Comparison of ENCODE assay signal across 7 cellular contexts in genomic region chr7:22885824-22886255, GRCh38.
DNase-seq lines count a peak whose midpoint lies in the region; ATAC-seq lines count a peak whose summit lies in the region.

No MANE protein-coding gene starts in this region.

- DNase-seq in NCI-H748 (lab: John Stamatoyannopoulos, UW; ENCODE audit: unreplicated experiment) = peak; percentile 94
- peak; percentile 14 for DNase-seq in activated T-cell treated with anti-CD3 and anti-CD28 coated beads, Interleukin-2, amount 50 U/mL, for 4 hours
- DNase-seq in stimulated activated CD4-positive, alpha-beta T cell treated with anti-CD3 and anti-CD28 coated beads, Interleukin-1b, Interleukin-23, amount 100 ng/mL, for 48 hours = peak; percentile 82
- no peak for DNase-seq in HAP-1 (ENCODE audit: low spot score in 2 of 2)
- no peak for DNase-seq in islet precursor cell

- H3K9me3 Mint-ChIP-seq in activated T-cell treated with anti-CD3 and anti-CD28 coated beads, Interleukin-2, amount 50 U/mL, for 4 hours = no peaks in the 10 kb centered on the region

- peaks cover 33% of the 10 kb centered on the region for H3K4me1 Mint-ChIP-seq in activated T-cell treated with anti-CD3 and anti-CD28 coated beads, Interleukin-2, amount 50 U/mL, for 4 hours (ENCODE audit: low read depth)

- no peaks in the 10 kb centered on the region for H3K27me3 Mint-ChIP-seq in activated T-cell treated with anti-CD3 and anti-CD28 coated beads, Interleukin-2, amount 50 U/mL, for 4 hours (ENCODE audit: low read depth)

- H3K36me3 ChIP-seq in HAP-1 (replicated peaks) = no peaks in the 10 kb centered on the region

- peak overlapping the region; percentile 61 for H3K4me3 Mint-ChIP-seq in activated T-cell treated with anti-CD3 and anti-CD28 coated beads, Interleukin-2, amount 50 U/mL, for 4 hours

- peaks cover 2% of the 10 kb centered on the region for H3K36me3 Mint-ChIP-seq in activated T-cell treated with anti-CD3 and anti-CD28 coated beads, Interleukin-2, amount 50 U/mL, for 4 hours (ENCODE audit: insufficient read depth)

- peak; percentile 85 for ATAC-seq in GM18870 (IDR thresholded peaks at IDR 0.05; ENCODE audit: unreplicated experiment)
- ATAC-seq in HG02870 (IDR thresholded peaks at IDR 0.05; ENCODE audit: unreplicated experiment) = peak; percentile 87
- ATAC-seq in activated T-cell treated with anti-CD3 and anti-CD28 coated beads, Interleukin-2, amount 50 U/mL, for 4 hours = peak; percentile 79 to 82

- H3K27me3 ChIP-seq in HAP-1 (ENCODE audit: low read depth) = no peaks in the 10 kb centered on the region

- H3K4me1 ChIP-seq in HAP-1 = no peaks in the 10 kb centered on the region

- H3K4me3 ChIP-seq in HAP-1 = no peak overlapping the region

- H3K9me3 ChIP-seq in HAP-1 = no peaks in the 10 kb centered on the region

- in situ Hi-C loops in HAP-1 (cut with MboI; ENCODE audit: low sequenced_read_pairs) = no loop called here

Comparison
In these comparisons a context has a peak if more than half of its experiments do, and no peak if none do; other contexts are left out.
1. DNase-seq: peak in NCI-H748 (single experiment), activated T-cell treated with anti-CD3 and anti-CD28 coated beads, Interleukin-2, amount 50 U/mL, for 4 hours (single experiment) and stimulated activated CD4-positive, alpha-beta T cell treated with anti-CD3 and anti-CD28 coated beads, Interleukin-1b, Interleukin-23, amount 100 ng/mL, for 48 hours (single experiment); none in HAP-1 (0 of 2) and islet precursor cell (single experiment).
2. Peak in every context shown above with its lines, with median percentiles within 50 percentile points of each other: ATAC-seq.